In genomic region chr20:45368221-45368980, GRCh38 we compare ENCODE assay signal across 8 cellular contexts. TPM values are rescaled to one million over a fixed set of nuclear protein-coding genes. Genes with fewer than 3 reads are reported as not detected.
DNase-seq lines count a peak whose midpoint lies in the region; ATAC-seq, FAIRE-seq and TF ChIP-seq lines count a peak whose summit lies in the region.

No MANE protein-coding gene starts in this region.

- H3K4me1 ChIP-seq in Karpas-422 (ENCODE audit: low read length): peaks cover 43% of the 10 kb centered on the region
- peaks cover 13 to 20% of the 10 kb centered on the region in 2 donors for H3K4me1 ChIP-seq in gastrocnemius medialis

- no peak for TF ChIP-seq POLR2A in gastrocnemius medialis (IDR thresholded peaks at IDR 0.05)

- H3K27ac ChIP-seq in Karpas-422 (ENCODE audit: low read length) (peak overlapping the region; percentile 76), gastrocnemius medialis (no peak overlapping the region)

- peaks cover 59% of the 10 kb centered on the region for H3K4me1 Mint-ChIP-seq in activated naive CD8-positive, alpha-beta T cell treated with anti-CD3 and anti-CD28 coated beads, Interleukin-2, amount 50 U/mL, for 24 hours

- TF ChIP-seq CTCF in GM13976 (IDR thresholded peaks at IDR 0.05; ENCODE audit: borderline replicate concordance, control extremely low read depth, extremely low read depth, insufficient read depth, missing control alignments) (no peak), gastrocnemius medialis (IDR thresholded peaks at IDR 0.05 in 4 of 5, conservative IDR thresholded peaks at IDR 0.05 in 1 of 5) (no peak)

- peak; percentile 86 for DNase-seq in GM13976 (ENCODE audit: low spot score)
- DNase-seq in Karpas-422: peak; percentile 98
- peak; percentile 32 for DNase-seq in activated naive CD8-positive, alpha-beta T cell treated with anti-CD3 and anti-CD28 coated beads, Interleukin-2, amount 50 U/mL, for 24 hours
- no peak for DNase-seq in urothelium cell line (ENCODE audit: low spot score)
- DNase-seq in NCI-H774 (lab: John Stamatoyannopoulos, UW): no peak
- no peak for DNase-seq in gastrocnemius medialis
- DNase-seq in iPS-NIHi11 (ENCODE audit: low spot score): no peak

- H3K4me3 Mint-ChIP-seq in activated naive CD8-positive, alpha-beta T cell treated with anti-CD3 and anti-CD28 coated beads, Interleukin-2, amount 50 U/mL, for 24 hours: peak overlapping the region; percentile 21

- intact Hi-C loops in gastrocnemius medialis (cut with DNase I; ENCODE audit: low total_unique reads): no loop called here

- ATAC-seq in GM21717 (IDR thresholded peaks at IDR 0.05; ENCODE audit: unreplicated experiment): peak; percentile 63
- peak; percentile 60 for ATAC-seq in activated naive CD8-positive, alpha-beta T cell treated with anti-CD3 and anti-CD28 coated beads, Interleukin-2, amount 50 U/mL, for 24 hours
- ATAC-seq in gastrocnemius medialis: no peak

- in situ Hi-C loops in GM13976 (cut with MboI; ENCODE audit: low sequenced_read_pairs, unreplicated experiment): loop anchor here (25.0 kb wide), 1 partner anchor 394 kb away; no protein-coding TSS in a partner anchor
- in situ Hi-C loops in gastrocnemius medialis (cut with MboI; ENCODE audit: low sequenced_read_pairs in 4 of 4): loop anchor here in 1 of 4 donors (25.0 kb wide), 1 partner anchor 1156 kb away; the partner anchor contains the start of gene OSER1

- no peak for FAIRE-seq in urothelium cell line (lab: Jason Lieb, UNC)

- peaks cover 57% of the 10 kb centered on the region for H4K20me1 ChIP-seq in Karpas-422 (ENCODE audit: insufficient read depth, low read depth, low read length)

- H3K27ac Mint-ChIP-seq in activated naive CD8-positive, alpha-beta T cell treated with anti-CD3 and anti-CD28 coated beads, Interleukin-2, amount 50 U/mL, for 24 hours: peak overlapping the region; percentile 80

- H3K27me3 Mint-ChIP-seq in activated naive CD8-positive, alpha-beta T cell treated with anti-CD3 and anti-CD28 coated beads, Interleukin-2, amount 50 U/mL, for 24 hours: no peaks in the 10 kb centered on the region

- H3K9me3 ChIP-seq in Karpas-422 (ENCODE audit: low read length): no peaks in the 10 kb centered on the region
- no peaks in the 10 kb centered on the region for H3K9me3 ChIP-seq in gastrocnemius medialis

- no peak overlapping the region for H2AFZ ChIP-seq in Karpas-422 (ENCODE audit: low read length)

- H3K79me2 ChIP-seq in Karpas-422 (ENCODE audit: low read length): no peaks in the 10 kb centered on the region

- H3K4me3 ChIP-seq in Karpas-422 (ENCODE audit: low read length) (peak overlapping the region; percentile 45), gastrocnemius medialis (no peak overlapping the region)

- H3K4me2 ChIP-seq in Karpas-422 (ENCODE audit: low read depth, low read length, poor library complexity, severe bottlenecking): peak overlapping the region; percentile 71

- no peaks in the 10 kb centered on the region; the same call in 1 of the 2 replicates for H3K36me3 ChIP-seq in Karpas-422 (ENCODE audit: insufficient read depth, low read length)
- peaks cover 0 to 34% of the 10 kb centered on the region in 2 donors for H3K36me3 ChIP-seq in gastrocnemius medialis

- peaks cover 24% of the 10 kb centered on the region for H3K36me3 Mint-ChIP-seq in activated naive CD8-positive, alpha-beta T cell treated with anti-CD3 and anti-CD28 coated beads, Interleukin-2, amount 50 U/mL, for 24 hours (ENCODE audit: low read depth)

- no peaks in the 10 kb centered on the region for H3K9me2 ChIP-seq in Karpas-422 (replicated peaks; ENCODE audit: insufficient read depth, low read length)

- H3K9ac ChIP-seq in Karpas-422 (ENCODE audit: low read length): 0 out of 2 replicates have a peak overlapping the region, but pooled peaks have one; percentile 5

- H3K9me3 Mint-ChIP-seq in activated naive CD8-positive, alpha-beta T cell treated with anti-CD3 and anti-CD28 coated beads, Interleukin-2, amount 50 U/mL, for 24 hours: no peaks in the 10 kb centered on the region

- no peaks in the 10 kb centered on the region for H3K27me3 ChIP-seq in Karpas-422 (ENCODE audit: low read length)
- H3K27me3 ChIP-seq in gastrocnemius medialis: no peaks in the 10 kb centered on the region

RNA-seq across cellular contexts. Expression of gene SYS1, which starts 5.4 kb away (rescaled TPM):
- 18.6 and 34.5 TPM in 2 replicates for total RNA-seq in Karpas-422 (2014; rRNA removed; shearing (Covaris generic); ENCODE audit: low replicate concordance)
- total RNA-seq in gastrocnemius medialis: 10 to 100 TPM; 34.0 to 59.5 (median 43.7) TPM

RNA-seq across cellular contexts. Expression of gene TP53TG5, which starts 9.7 kb away (rescaled TPM):
- not detected in 2 replicates for total RNA-seq in Karpas-422 (2014; rRNA removed; shearing (Covaris generic); ENCODE audit: low replicate concordance)
- total RNA-seq in gastrocnemius medialis: not detected

RNA-seq across cellular contexts. Expression of gene SDC4, which starts 20.2 kb away (rescaled TPM):
- not detected in 2 replicates for total RNA-seq in Karpas-422 (2014; rRNA removed; shearing (Covaris generic); ENCODE audit: low replicate concordance)
- 100 to 1,000 TPM in 2 of 4 donors, 10 to 100 TPM in 2; 50.4 to 168 (median 97.8) TPM for total RNA-seq in gastrocnemius medialis

RNA-seq across cellular contexts. Expression of gene DBNDD2, which starts 39.7 kb away (rescaled TPM):
- 0.22 TPM in 1 of 2 replicates, not detected in the other for total RNA-seq in Karpas-422 (2014; rRNA removed; shearing (Covaris generic); ENCODE audit: low replicate concordance)
- total RNA-seq in gastrocnemius medialis: 100 to 1,000 TPM in 3 of 4 donors, 10 to 100 TPM in 1; 99.5 to 155 (median 121) TPM

RNA-seq across cellular contexts. Expression of gene PIGT, which starts 47.5 kb away (rescaled TPM):
- 53.4 and 80.1 TPM in 2 replicates for total RNA-seq in Karpas-422 (2014; rRNA removed; shearing (Covaris generic); ENCODE audit: low replicate concordance)
- 100 to 1,000 TPM in 1 of 4 donors, 10 to 100 TPM in 3; 45.9 to 118 (median 94.2) TPM for total RNA-seq in gastrocnemius medialis

Comparison
In these comparisons a context has a peak if more than half of its experiments do, and no peak if none do; other contexts are left out.
1. DNase-seq: peak in GM13976 (single experiment), Karpas-422 (single experiment) and activated naive CD8-positive, alpha-beta T cell treated with anti-CD3 and anti-CD28 coated beads, Interleukin-2, amount 50 U/mL, for 24 hours (single experiment); none in urothelium cell line (single experiment), NCI-H774 (single experiment), gastrocnemius medialis (0 of 2) and iPS-NIHi11 (single experiment).
2. ATAC-seq: peak in GM21717 (single experiment) and activated naive CD8-positive, alpha-beta T cell treated with anti-CD3 and anti-CD28 coated beads, Interleukin-2, amount 50 U/mL, for 24 hours (single experiment); none in gastrocnemius medialis (0 of 2).
3. RNA of gene SDC4, which starts 20.2 kb away (total RNA-seq): 50.4 to 168 TPM in gastrocnemius medialis; not detected in Karpas-422; every median in the first group is over 10 times any median in the second.